In the genomic region with DNA sequence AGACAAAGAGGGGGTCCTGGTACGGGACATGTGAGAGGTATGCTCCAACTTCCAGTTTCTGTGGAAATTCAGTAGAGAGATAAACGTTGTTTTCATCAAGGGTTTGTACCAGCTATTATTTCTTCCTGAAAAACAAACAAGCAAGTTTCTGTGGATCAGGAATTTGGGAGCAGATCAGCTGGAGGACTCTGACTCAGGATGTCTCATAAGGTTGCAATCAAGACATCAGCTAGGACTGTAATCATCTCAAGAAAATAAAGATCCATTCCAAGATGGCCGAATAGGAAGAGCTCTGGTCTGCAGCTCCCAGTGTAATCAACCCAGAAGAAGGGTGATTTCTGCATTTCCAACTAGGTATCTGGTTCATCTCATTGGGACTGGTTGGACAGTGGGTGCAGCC, we compare ENCODE assay signal across 1 cellular context.
TF ChIP-seq lines count a peak whose summit lies in the region.

No MANE protein-coding gene starts in this region.

TF ChIP-seq in endothelial cell of umbilical vein, 7 proteins besides CTCF, POLR2A, EP300 and RAD21:
- TF ChIP-seq GATA2 (IDR thresholded peaks at IDR 0.05; ENCODE audit: insufficient read depth, insufficient read length, low read depth, low read length) (no peak), POLR2AphosphoS5 (IDR thresholded peaks at IDR 0.05; ENCODE audit: insufficient read depth, low read depth, low read length) (no peak), JUN (IDR thresholded peaks at IDR 0.05; ENCODE audit: borderline replicate concordance, insufficient read depth, insufficient read length, low read depth) (no peak), MYC (IDR thresholded peaks at IDR 0.05; ENCODE audit: low read depth, low read length) (no peak), FOS (IDR thresholded peaks at IDR 0.05; ENCODE audit: borderline replicate concordance, insufficient read depth, low read length) (no peak), EZH2 (IDR thresholded peaks at IDR 0.05; ENCODE audit: borderline replicate concordance, low read depth, low read length, severe bottlenecking) (no peak)
- TF ChIP-seq, protein P1, sequence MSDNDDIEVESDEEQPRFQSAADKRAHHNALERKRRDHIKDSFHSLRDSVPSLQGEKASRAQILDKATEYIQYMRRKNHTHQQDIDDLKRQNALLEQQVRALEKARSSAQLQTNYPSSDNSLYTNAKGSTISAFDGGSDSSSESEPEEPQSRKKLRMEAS (IDR thresholded peaks at IDR 0.05; ENCODE audit: insufficient read depth, insufficient read length): no peak
